In genomic region chr3:119323401-119324107, GRCh38 we compare ENCODE assay signal across 8 cellular contexts. TPM values are rescaled to one million over a fixed set of nuclear protein-coding genes. Genes with fewer than 3 reads are reported as not detected.
DNase-seq lines count a peak whose midpoint lies in the region; ATAC-seq and TF ChIP-seq lines count a peak whose summit lies in the region.

No MANE protein-coding gene starts in this region.

- ATAC-seq in GM19468 (IDR thresholded peaks at IDR 0.05; ENCODE audit: extremely low read depth, unreplicated experiment): peak; percentile 8
- peak; percentile 28 for ATAC-seq in HG03571 (IDR thresholded peaks at IDR 0.05; ENCODE audit: unreplicated experiment)
- peak; percentile 20 for ATAC-seq in activated B cell treated with CpG ODN at 0.5 μM for 24 hours (ENCODE audit: low read depth)

- no peaks in the 10 kb centered on the region for H3K27me3 Mint-ChIP-seq in CD8-positive, alpha-beta memory T cell
- H3K27me3 Mint-ChIP-seq in activated B cell treated with CpG ODN at 0.5 μM for 24 hours: no peaks in the 10 kb centered on the region

- peaks cover 17 to 26% (median 25%) of the 10 kb centered on the region in 3 donors for H3K4me1 Mint-ChIP-seq in CD8-positive, alpha-beta memory T cell
- peaks cover 59% of the 10 kb centered on the region for H3K4me1 Mint-ChIP-seq in activated B cell treated with CpG ODN at 0.5 μM for 24 hours

- peak overlapping the region; percentile 46 for H3K4me3 ChIP-seq in CD8-positive, alpha-beta memory T cell (ENCODE audit: low read length)
- H3K4me3 ChIP-seq in esophagus squamous epithelium (peak overlapping the region; percentile 52 to 80 (median 70)), rectal smooth muscle tissue (ENCODE audit: low read length) (peak overlapping the region; percentile 78)

- peaks cover 0 to 3% (median 0%) of the 10 kb centered on the region in 3 donors for H3K36me3 Mint-ChIP-seq in CD8-positive, alpha-beta memory T cell
- H3K36me3 Mint-ChIP-seq in activated B cell treated with CpG ODN at 0.5 μM for 24 hours (ENCODE audit: low read depth): no peaks in the 10 kb centered on the region

- peak overlapping the region; percentile 85 to 97 (median 90) for H3K4me3 Mint-ChIP-seq in CD8-positive, alpha-beta memory T cell
- peak overlapping the region; percentile 84 for H3K4me3 Mint-ChIP-seq in activated B cell treated with CpG ODN at 0.5 μM for 24 hours

- H3K27ac ChIP-seq in CD8-positive, alpha-beta memory T cell (ENCODE audit: low read depth, low read length): peak overlapping the region; percentile 72
- peak overlapping the region; percentile 81 to 96 (median 94) for H3K27ac ChIP-seq in esophagus squamous epithelium
- H3K27ac ChIP-seq in rectal smooth muscle tissue (ENCODE audit: low read depth, low read length): peak overlapping the region; percentile 92

- TF ChIP-seq POLR2A in esophagus squamous epithelium (IDR thresholded peaks at IDR 0.05): no peak

- no peaks in the 10 kb centered on the region for H3K36me3 ChIP-seq in CD8-positive, alpha-beta memory T cell (ENCODE audit: insufficient read depth, low read length)
- no peaks in the 10 kb centered on the region for H3K36me3 ChIP-seq in esophagus squamous epithelium
- no peaks in the 10 kb centered on the region for H3K36me3 ChIP-seq in rectal smooth muscle tissue (ENCODE audit: control insufficient read depth, insufficient read depth, low read length)

- H3K9me3 Mint-ChIP-seq in CD8-positive, alpha-beta memory T cell: no peaks in the 10 kb centered on the region
- H3K9me3 Mint-ChIP-seq in activated B cell treated with CpG ODN at 0.5 μM for 24 hours: no peaks in the 10 kb centered on the region

- no peaks in the 10 kb centered on the region for H3K27me3 ChIP-seq in CD8-positive, alpha-beta memory T cell (ENCODE audit: insufficient read depth, low read length, poor library complexity, severe bottlenecking)
- H3K27me3 ChIP-seq in esophagus squamous epithelium: no peaks in the 10 kb centered on the region
- H3K27me3 ChIP-seq in rectal smooth muscle tissue (ENCODE audit: control insufficient read depth, insufficient read depth, low read length): no peaks in the 10 kb centered on the region

- H3K9ac ChIP-seq in rectal smooth muscle tissue (ENCODE audit: low read length): peak overlapping the region; percentile 83

- TF ChIP-seq CTCF in activated B cell treated with CpG ODN at 0.5 μM for 24 hours (IDR thresholded peaks at IDR 0.05): no peak
- no peak for TF ChIP-seq CTCF in esophagus squamous epithelium (IDR thresholded peaks at IDR 0.05)

- CTCF ChIA-PET in CD8-positive, alpha-beta memory T cell (lab: Charles Lee): interaction anchor here (1.0 to 1.8 kb wide), 4 partner anchors 23 to 141 kb away, joined by 3 to 10 read pairs (median 4); partner anchors contain the start of gene ARHGAP31
- CTCF ChIA-PET in activated B cell treated with CpG ODN at 0.5 μM for 24 hours (lab: Charles Lee): interaction anchor here (0.7 to 0.9 kb wide), 2 partner anchors 20 to 29 kb away, joined by 4 read pairs; no protein-coding TSS in a partner anchor

- POLR2A ChIA-PET in CD8-positive, alpha-beta memory T cell (lab: Charles Lee): interaction anchor here (0.9 to 1.6 kb wide), 5 partner anchors 29 to 175 kb away, joined by 3 to 19 read pairs (median 5); partner anchors contain the start of genes ARHGAP31, B4GALT4, TIMMDC1 and TMEM39A
- POLR2A ChIA-PET in activated B cell treated with CpG ODN at 0.5 μM for 24 hours (lab: Charles Lee): interaction anchor here (0.7 to 3.8 kb wide), 11 partner anchors 15 to 771 kb away, joined by 3 to 81 read pairs (median 9); partner anchors contain the start of genes ARHGAP31, B4GALT4, GSK3B and POGLUT1

- H3K9me3 ChIP-seq in CD8-positive, alpha-beta memory T cell (ENCODE audit: low read length): no peaks in the 10 kb centered on the region
- H3K9me3 ChIP-seq in esophagus squamous epithelium: no peaks in the 10 kb centered on the region

- H3K4me1 ChIP-seq in CD8-positive, alpha-beta memory T cell (ENCODE audit: insufficient read depth, low read length): peaks cover 16% of the 10 kb centered on the region
- peaks cover 5 to 24% (median 16%) of the 10 kb centered on the region in 3 donors for H3K4me1 ChIP-seq in esophagus squamous epithelium
- peaks cover 4% of the 10 kb centered on the region for H3K4me1 ChIP-seq in rectal smooth muscle tissue (ENCODE audit: control insufficient read depth, insufficient read depth, low read length)

- DNase-seq in CD8-positive, alpha-beta memory T cell: peak in 3 of 5 donors; percentile 18 to 79 (median 67)
- DNase-seq in activated B cell treated with CpG ODN at 0.5 μM for 24 hours (no peak), esophagus squamous epithelium (lab: John Stamatoyannopoulos, UW) (no peak), HCEC 1CT (no peak), NCI-H2227 treated with DMSO at 0.1 percent for 48 hours (lab: John Stamatoyannopoulos, UW) (no peak)

- peak overlapping the region; percentile 93 to 99 (median 98) for H3K27ac Mint-ChIP-seq in CD8-positive, alpha-beta memory T cell
- peak overlapping the region; percentile 94 for H3K27ac Mint-ChIP-seq in activated B cell treated with CpG ODN at 0.5 μM for 24 hours

- WGBS in esophagus squamous epithelium, 2 donors: 24 to 27% methylated on average over 18 of the region's 18 CpGs

- intact Hi-C loops in activated B cell treated with CpG ODN at 0.5 μM for 24 hours (cut with micrococcal nuclease) (loop anchor here (1.0 to 5.0 kb wide), 13 partner anchors 17 to 1026 kb away; partner anchors contain the start of genes ARHGAP31, B4GALT4, CD80 and CFAP91), esophagus squamous epithelium (cut with DNase I) (no loop called here)

RNA-seq across cellular contexts. Expression of gene ARHGAP31, which starts 29.4 kb away (rescaled TPM):
- total RNA-seq in CD8-positive, alpha-beta memory T cell: 10 to 100 TPM; 24.2 to 25.8 TPM
- 3.4 TPM for polyA plus RNA-seq in CD8-positive, alpha-beta memory T cell
- total RNA-seq in activated B cell treated with CpG ODN at 0.5 μM for 24 hours (23.7 and 26.0 TPM in 2 replicates), esophagus squamous epithelium (1 to 10 TPM; 2.7 to 9.3 (median 7.6) TPM)

Comparison
In these comparisons a context has a peak if more than half of its experiments do, and no peak if none do; other contexts are left out.
1. DNase-seq: peak in CD8-positive, alpha-beta memory T cell (3 of 5); none in activated B cell treated with CpG ODN at 0.5 μM for 24 hours (single experiment), esophagus squamous epithelium (single experiment), HCEC 1CT (single experiment) and NCI-H2227 treated with DMSO at 0.1 percent for 48 hours (single experiment).
2. Peak in every context shown above with its lines, with median percentiles within 50 percentile points of each other: H3K27ac ChIP-seq, H3K4me3 ChIP-seq and ATAC-seq.